Comparison of ENCODE assay signal across 8 cellular contexts in genomic region chr16:51982715-51983680, GRCh38.
DNase-seq lines count a peak whose midpoint lies in the region; ATAC-seq and TF ChIP-seq lines count a peak whose summit lies in the region.

No MANE protein-coding gene starts in this region.

- H3K4me1 ChIP-seq in parathyroid adenoma = no peaks in the 10 kb centered on the region

- no peaks in the 10 kb centered on the region for H3K9me3 ChIP-seq in parathyroid adenoma (ENCODE audit: control insufficient read depth, low read length)

- H3K36me3 ChIP-seq in H7 (replicated peaks; ENCODE audit: control insufficient read depth, insufficient read depth, low read length) = no peaks in the 10 kb centered on the region
- no peaks in the 10 kb centered on the region for H3K36me3 ChIP-seq in parathyroid adenoma (ENCODE audit: control insufficient read depth, insufficient read depth, low read length)

- H3K27ac ChIP-seq in parathyroid adenoma = no peak overlapping the region

- no peaks in the 10 kb centered on the region for H3K79me2 ChIP-seq in parathyroid adenoma

- peak; percentile 82 for TF ChIP-seq CTCF in parathyroid adenoma (IDR thresholded peaks at IDR 0.05)

- no peak overlapping the region for H2AFZ ChIP-seq in parathyroid adenoma

- ATAC-seq in GM21526 (IDR thresholded peaks at IDR 0.05; ENCODE audit: low FRiP score, unreplicated experiment) (no peak), GM18502 (IDR thresholded peaks at IDR 0.05; ENCODE audit: poor library complexity, unreplicated experiment) (no peak)

- H3K9ac ChIP-seq in parathyroid adenoma = no peak overlapping the region

- DNase-seq in DMS53 (lab: John Stamatoyannopoulos, UW) (peak; percentile 91), H7 (peak; percentile 42), NCI-H146 treated with DMSO at 0.1 percent for 48 hours (lab: John Stamatoyannopoulos, UW; ENCODE audit: unreplicated experiment) (peak; percentile 23), SW480 (ENCODE audit: low spot score) (peak; percentile 88), fibroblast of the conjunctiva (ENCODE audit: low read depth) (peak; percentile 58)

- H3K4me3 ChIP-seq in H7 (ENCODE audit: insufficient read depth, low read depth, low read length) (no peak overlapping the region), parathyroid adenoma (ENCODE audit: low read depth, low read length) (no peak overlapping the region)

- H3K4me2 ChIP-seq in parathyroid adenoma (ENCODE audit: low read length) = no peak overlapping the region

- H3K27me3 ChIP-seq in H7 (ENCODE audit: control insufficient read depth, insufficient read depth, low read length) (no peaks in the 10 kb centered on the region), parathyroid adenoma (ENCODE audit: control insufficient read depth, insufficient read depth, low read length) (no peaks in the 10 kb centered on the region)

Comparison
In these comparisons a context has a peak if more than half of its experiments do, and no peak if none do; other contexts are left out.
1. DNase-seq: peak in every context shown above with its lines; median percentile 91 in DMS53; 88 in SW480; 58 in fibroblast of the conjunctiva; 42 in H7; 23 in NCI-H146 treated with DMSO at 0.1 percent for 48 hours.